ENCODE assay signal across 30 cellular contexts in genomic region chr2:88868861-88869260, GRCh38.
"Had no signal": no experiment of that assay in that cellular context is flagged by ENCODE, and none has a peak within 500 bp of the region (broad histone marks: within the 10 kb centered on the region; RNA-seq: fewer than 3 reads in every experiment).

No MANE protein-coding gene starts in this region.

- H3K27me3 ChIP-seq: ascending aorta, body of pancreas, Peyer's patch, SJSA1 had no signal

- H3K4me3 Mint-ChIP-seq: activated CD4-positive, alpha-beta memory T cell treated with anti-CD3 and anti-CD28 coated beads for 36 hours; activated CD4-positive, alpha-beta T cell treated with anti-CD3 and anti-CD28 coated beads, Interleukin-2, amount 10 ng/mL, durations not matched to agents 7 days and 5 days; activated naive CD8-positive, alpha-beta T cell treated with anti-CD3 and anti-CD28 coated beads, Interleukin-2, amount 50 U/mL, for 24 hours; activated T-cell treated with anti-CD3 and anti-CD28 coated beads, Interleukin-2, amount 50 U/mL, for 4 hours; T-helper 1 cell treated with Interleukin-12 subunit alpha and Interleukin-12 subunit beta and Interleukin-4 antibody, amounts not matched to agents 30 μg/mL and 1 μg/mL, for 36 hours had no signal

- H3K27ac Mint-ChIP-seq: activated CD4-positive, alpha-beta memory T cell treated with anti-CD3 and anti-CD28 coated beads for 36 hours; activated CD4-positive, alpha-beta T cell treated with anti-CD3 and anti-CD28 coated beads, Interleukin-2, amount 10 ng/mL, durations not matched to agents 7 days and 5 days; activated naive CD8-positive, alpha-beta T cell treated with anti-CD3 and anti-CD28 coated beads, Interleukin-2, amount 50 U/mL, for 24 hours; T-helper 1 cell treated with Interleukin-12 subunit alpha and Interleukin-12 subunit beta and Interleukin-4 antibody, amounts not matched to agents 30 μg/mL and 1 μg/mL, for 36 hours had no signal

- H3K27ac ChIP-seq: ascending aorta, body of pancreas, RWPE1, SJSA1 had no signal

- H3K9me3 ChIP-seq: ascending aorta, body of pancreas, Peyer's patch, SJSA1 had no signal

- DNase-seq: activated CD4-positive, alpha-beta memory T cell treated with anti-CD3 and anti-CD28 coated beads for 36 hours; activated CD4-positive, alpha-beta T cell treated with anti-CD3 and anti-CD28 coated beads, Interleukin-2, amount 10 ng/mL, durations not matched to agents 7 days and 5 days; activated CD4-positive, CD25-positive, alpha-beta regulatory T cell; activated CD8-positive, alpha-beta memory T cell treated with anti-CD3 and anti-CD28 coated beads for 24 hours; activated effector memory CD4-positive, alpha-beta T cell treated with anti-CD3 and anti-CD28 coated beads, Interleukin-2, amount 50 U/mL, for 16 hours; activated naive CD4-positive, alpha-beta T cell treated with Interleukin-2 at 50 U/mL for 16 hours; activated naive CD8-positive, alpha-beta T cell treated with anti-CD3 and anti-CD28 coated beads, Interleukin-2, amount 50 U/mL, for 24 hours; activated T-cell treated with anti-CD3 and anti-CD28 coated beads, Interleukin-2, amount 50 U/mL, for 4 hours; amniotic stem cell; body of pancreas; central memory CD4-positive, alpha-beta T cell; Kasumi-1; NCI-H1048; NCI-H1930; NCI-H2171; NCI-H2227 treated with DMSO at 0.1 percent for 48 hours; NCI-H446 treated with DMSO at 0.1 percent for 48 hours; NCI-H524 treated with DMSO at 0.1 percent for 48 hours; NCI-H774; Peyer's patch; Right ventricle myocardium superior; SW 1271 had no signal

- FAIRE-seq: bronchial epithelial cell, TTC549 had no signal

- H3K4me3 ChIP-seq: ascending aorta, body of pancreas, Peyer's patch, SJSA1 had no signal

- ATAC-seq: activated naive CD4-positive, alpha-beta T cell treated with anti-CD3 and anti-CD28 coated beads, Interleukin-2, amount 50 U/mL, for 72 hours; activated naive CD8-positive, alpha-beta T cell treated with anti-CD3 and anti-CD28 coated beads, Interleukin-2, amount 50 U/mL, for 24 hours; activated T-cell treated with anti-CD3 and anti-CD28 coated beads, Interleukin-2, amount 50 U/mL, for 4 hours; body of pancreas; SK-N-SH treated with all-trans-retinoic acid at 6 μM for 48 hours had no signal

- H3K36me3 ChIP-seq: ascending aorta, Peyer's patch, SJSA1 had no signal

- H3K4me1 ChIP-seq: ascending aorta, Peyer's patch, SJSA1 had no signal

- H3K9me3 Mint-ChIP-seq: activated CD4-positive, alpha-beta memory T cell treated with anti-CD3 and anti-CD28 coated beads for 36 hours; activated CD4-positive, alpha-beta T cell treated with anti-CD3 and anti-CD28 coated beads, Interleukin-2, amount 10 ng/mL, durations not matched to agents 7 days and 5 days; activated naive CD4-positive, alpha-beta T cell treated with anti-CD3 and anti-CD28 coated beads, Interleukin-2, amount 50 U/mL, for 72 hours; activated naive CD8-positive, alpha-beta T cell treated with anti-CD3 and anti-CD28 coated beads, Interleukin-2, amount 50 U/mL, for 24 hours; activated T-cell treated with anti-CD3 and anti-CD28 coated beads, Interleukin-2, amount 50 U/mL, for 4 hours; T-helper 1 cell treated with Interleukin-12 subunit alpha and Interleukin-12 subunit beta and Interleukin-4 antibody, amounts not matched to agents 30 μg/mL and 1 μg/mL, for 36 hours had no signal

- H3K36me3 Mint-ChIP-seq: activated CD4-positive, alpha-beta memory T cell treated with anti-CD3 and anti-CD28 coated beads for 36 hours; activated naive CD4-positive, alpha-beta T cell treated with anti-CD3 and anti-CD28 coated beads, Interleukin-2, amount 50 U/mL, for 72 hours had no signal
